In the genomic region with DNA sequence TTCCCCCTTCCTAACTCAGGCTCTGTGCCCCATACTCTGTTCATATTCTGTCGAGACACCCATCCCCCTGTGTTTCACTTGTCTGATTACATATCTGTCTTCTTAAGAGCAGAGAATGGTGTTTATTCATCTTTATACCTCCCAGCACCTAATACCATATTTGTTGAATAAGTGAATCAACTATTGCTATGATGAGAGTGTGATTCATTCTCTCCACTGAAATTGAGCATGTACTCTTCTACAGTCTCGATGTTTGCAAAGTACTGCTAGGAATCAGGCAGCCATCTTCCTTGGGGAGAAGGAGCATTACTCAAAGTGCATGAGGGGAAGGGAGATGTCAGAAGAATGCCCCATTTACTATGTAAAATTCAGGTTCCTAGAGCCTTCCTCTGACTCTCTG, we compare ENCODE assay signal across 1 cellular context.
TF ChIP-seq lines count a peak whose summit lies in the region.

No MANE protein-coding gene starts in this region.

TF ChIP-seq in K562, 482 proteins besides CTCF, POLR2A, EP300 and RAD21:
- TF ChIP-seq, protein P1, sequence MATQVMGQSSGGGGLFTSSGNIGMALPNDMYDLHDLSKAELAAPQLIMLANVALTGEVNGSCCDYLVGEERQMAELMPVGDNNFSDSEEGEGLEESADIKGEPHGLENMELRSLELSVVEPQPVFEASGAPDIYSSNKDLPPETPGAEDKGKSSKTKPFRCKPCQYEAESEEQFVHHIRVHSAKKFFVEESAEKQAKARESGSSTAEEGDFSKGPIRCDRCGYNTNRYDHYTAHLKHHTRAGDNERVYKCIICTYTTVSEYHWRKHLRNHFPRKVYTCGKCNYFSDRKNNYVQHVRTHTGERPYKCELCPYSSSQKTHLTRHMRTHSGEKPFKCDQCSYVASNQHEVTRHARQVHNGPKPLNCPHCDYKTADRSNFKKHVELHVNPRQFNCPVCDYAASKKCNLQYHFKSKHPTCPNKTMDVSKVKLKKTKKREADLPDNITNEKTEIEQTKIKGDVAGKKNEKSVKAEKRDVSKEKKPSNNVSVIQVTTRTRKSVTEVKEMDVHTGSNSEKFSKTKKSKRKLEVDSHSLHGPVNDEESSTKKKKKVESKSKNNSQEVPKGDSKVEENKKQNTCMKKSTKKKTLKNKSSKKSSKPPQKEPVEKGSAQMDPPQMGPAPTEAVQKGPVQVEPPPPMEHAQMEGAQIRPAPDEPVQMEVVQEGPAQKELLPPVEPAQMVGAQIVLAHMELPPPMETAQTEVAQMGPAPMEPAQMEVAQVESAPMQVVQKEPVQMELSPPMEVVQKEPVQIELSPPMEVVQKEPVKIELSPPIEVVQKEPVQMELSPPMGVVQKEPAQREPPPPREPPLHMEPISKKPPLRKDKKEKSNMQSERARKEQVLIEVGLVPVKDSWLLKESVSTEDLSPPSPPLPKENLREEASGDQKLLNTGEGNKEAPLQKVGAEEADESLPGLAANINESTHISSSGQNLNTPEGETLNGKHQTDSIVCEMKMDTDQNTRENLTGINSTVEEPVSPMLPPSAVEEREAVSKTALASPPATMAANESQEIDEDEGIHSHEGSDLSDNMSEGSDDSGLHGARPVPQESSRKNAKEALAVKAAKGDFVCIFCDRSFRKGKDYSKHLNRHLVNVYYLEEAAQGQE (CRISPR knock-in tag; IDR thresholded peaks at IDR 0.05; ENCODE audit: low read depth): 0 out of 2 replicates have a peak, but pooled peaks have one; percentile 17
- TF ChIP-seq, protein P2, sequence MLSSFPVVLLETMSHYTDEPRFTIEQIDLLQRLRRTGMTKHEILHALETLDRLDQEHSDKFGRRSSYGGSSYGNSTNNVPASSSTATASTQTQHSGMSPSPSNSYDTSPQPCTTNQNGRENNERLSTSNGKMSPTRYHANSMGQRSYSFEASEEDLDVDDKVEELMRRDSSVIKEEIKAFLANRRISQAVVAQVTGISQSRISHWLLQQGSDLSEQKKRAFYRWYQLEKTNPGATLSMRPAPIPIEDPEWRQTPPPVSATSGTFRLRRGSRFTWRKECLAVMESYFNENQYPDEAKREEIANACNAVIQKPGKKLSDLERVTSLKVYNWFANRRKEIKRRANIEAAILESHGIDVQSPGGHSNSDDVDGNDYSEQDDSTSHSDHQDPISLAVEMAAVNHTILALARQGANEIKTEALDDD (IDR thresholded peaks at IDR 0.05): no peak
- peak; percentile 8; the same call in 1 of the 2 replicates for TF ChIP-seq ZNF239 (CRISPR knock-in tag; IDR thresholded peaks at IDR 0.05)
- 0 out of 4 replicates have a peak, but pooled peaks of 1 of the 2 experiments have one; percentile 11 for TF ChIP-seq TEAD1 (CRISPR knock-in tag; IDR thresholded peaks at IDR 0.05)
- 0 out of 2 replicates have a peak, but pooled peaks have one; percentile 40 for TF ChIP-seq BACH1 (tag; IDR thresholded peaks at IDR 0.05)
- TF ChIP-seq MAFG (tag; conservative IDR thresholded peaks at IDR 0.05): no peak
- 0 out of 2 replicates have a peak, but pooled peaks have one; percentile 23 for TF ChIP-seq ZNF717 (CRISPR knock-in tag; IDR thresholded peaks at IDR 0.05)
- TF ChIP-seq NRF1 (conservative IDR thresholded peaks at IDR 0.05 in 1 of 2, IDR thresholded peaks at IDR 0.05 in 1 of 2): no peak
- no peak for TF ChIP-seq ZKSCAN1 (IDR thresholded peaks at IDR 0.05; ENCODE audit: low read depth, low read length)
- peak in 1 of 2 experiments; percentile 47; a peak in 1 of 4 replicates for TF ChIP-seq MAZ (CRISPR knock-in tag; conservative IDR thresholded peaks at IDR 0.05 in 1 of 2, IDR thresholded peaks at IDR 0.05 in 1 of 2)
- TF ChIP-seq, protein P3, sequence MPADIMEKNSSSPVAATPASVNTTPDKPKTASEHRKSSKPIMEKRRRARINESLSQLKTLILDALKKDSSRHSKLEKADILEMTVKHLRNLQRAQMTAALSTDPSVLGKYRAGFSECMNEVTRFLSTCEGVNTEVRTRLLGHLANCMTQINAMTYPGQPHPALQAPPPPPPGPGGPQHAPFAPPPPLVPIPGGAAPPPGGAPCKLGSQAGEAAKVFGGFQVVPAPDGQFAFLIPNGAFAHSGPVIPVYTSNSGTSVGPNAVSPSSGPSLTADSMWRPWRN (IDR thresholded peaks at IDR 0.05; ENCODE audit: low read depth): no peak
- 0 out of 2 replicates have a peak, but pooled peaks have one; percentile 47 for TF ChIP-seq ZNF311 (CRISPR knock-in tag; IDR thresholded peaks at IDR 0.05)
TF ChIP-seq in K562: peak in this region for 7.
